Comparison of ENCODE assay signal across 8 cellular contexts in the genomic region with DNA sequence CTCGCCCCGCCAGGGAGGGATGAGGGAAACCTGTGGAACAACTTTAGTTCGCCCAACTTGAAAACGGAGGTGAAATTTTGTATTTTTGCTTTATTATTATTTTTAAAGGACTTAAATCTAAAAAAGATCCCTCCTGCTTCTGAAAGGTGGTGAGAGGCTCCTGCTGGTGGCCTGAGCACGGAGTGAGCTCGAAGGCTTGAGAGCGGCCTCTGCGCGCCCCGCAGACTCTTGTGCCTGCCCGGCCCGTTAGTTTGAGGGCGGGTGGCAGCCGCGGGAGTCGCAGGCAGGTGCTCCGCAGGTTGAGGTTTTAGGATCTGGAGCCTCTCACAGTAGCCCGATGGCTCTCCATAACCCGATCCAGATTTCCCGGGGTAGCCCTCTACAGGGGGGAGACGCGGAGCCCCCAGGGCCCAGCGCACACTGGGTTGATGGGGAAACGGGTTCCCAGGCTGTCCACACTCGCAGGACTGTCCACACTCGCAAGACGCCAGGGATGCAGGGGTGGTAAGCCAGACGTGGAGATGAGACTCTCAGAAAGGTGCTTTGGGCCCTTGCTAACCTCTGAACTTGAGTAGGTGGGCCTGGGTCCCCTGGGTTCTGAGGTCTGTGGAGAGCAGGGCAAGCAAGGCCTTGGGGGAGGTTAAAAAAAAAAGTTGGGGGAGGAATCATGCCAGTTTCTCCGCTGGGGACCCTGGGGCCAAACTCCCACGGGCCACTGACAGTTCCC. TPM values are rescaled to one million over a fixed set of nuclear protein-coding genes. Genes with fewer than 3 reads are reported as not detected.
DNase-seq lines count a peak whose midpoint lies in the region; ATAC-seq and TF ChIP-seq lines count a peak whose summit lies in the region.

No MANE protein-coding gene starts in this region.

- peak overlapping the region; percentile 85 for H2AFZ ChIP-seq in SK-N-SH (ENCODE audit: low read depth)

- peak overlapping the region; percentile 93 for H3K4me2 ChIP-seq in SK-N-SH

- H3K4me1 Mint-ChIP-seq in nephron, result peaks cover 22% of the 10 kb centered on the region

- no peak overlapping the region for H3K27ac Mint-ChIP-seq in nephron

- POLR2A ChIA-PET in SK-N-SH (lab: Yijun Ruan, JAX), result no interaction called here

- DNase-seq in GF-D8 (lab: John Stamatoyannopoulos, UW) (peak; percentile 15), SK-N-SH (peak; percentile 16), epithelial cell of prostate (ENCODE audit: low read depth, low spot score) (no peak), NCI-H82 treated with DMSO at 0.1 percent for 48 hours (lab: John Stamatoyannopoulos, UW; ENCODE audit: unreplicated experiment) (no peak), NCI-H510A treated with DMSO at 0.1 percent for 48 hours (lab: John Stamatoyannopoulos, UW) (no peak), NCI-H146 treated with DMSO at 0.1 percent for 48 hours (lab: John Stamatoyannopoulos, UW; ENCODE audit: unreplicated experiment) (no peak)

- CTCF ChIA-PET in SK-N-SH (lab: Yijun Ruan, JAX), result no interaction called here

- H3K27ac ChIP-seq in SK-N-SH (ENCODE audit: low read depth in 2 of 2, low read length in 1 of 2), result peak overlapping the region in 1 of 2 experiments; percentile 48; a peak in 2 of 4 replicates
- H3K27ac ChIP-seq in epithelial cell of prostate, result peak overlapping the region; percentile 53

- TF ChIP-seq CTCF in SK-N-SH (IDR thresholded peaks at IDR 0.05), result no peak
- no peak for TF ChIP-seq CTCF in nephron (IDR thresholded peaks at IDR 0.05; ENCODE audit: unreplicated experiment in 3 of 3)

- H3K36me3 Mint-ChIP-seq in nephron (ENCODE audit: low read depth), result no peaks in the 10 kb centered on the region

- peak overlapping the region; percentile 61 to 89; a peak in 3 of 4 replicates for H3K4me3 ChIP-seq in SK-N-SH (ENCODE audit: low read depth in 2 of 2, low read length in 1 of 2)

- H4K20me1 ChIP-seq in SK-N-SH (ENCODE audit: insufficient read depth), result no peaks in the 10 kb centered on the region

- H3K79me2 ChIP-seq in SK-N-SH (ENCODE audit: insufficient read depth), result peaks cover 46% of the 10 kb centered on the region

- peaks cover 7 to 25% of the 10 kb centered on the region in 2 experiments; a peak in 2 of 4 replicates for H3K4me1 ChIP-seq in SK-N-SH (ENCODE audit: control insufficient read depth in 1 of 2, insufficient read depth in 2 of 2, low read depth in 1 of 2, low read length in 1 of 2)

- no peak for TF ChIP-seq EP300 in SK-N-SH (IDR thresholded peaks at IDR 0.05; ENCODE audit: borderline replicate concordance in 1 of 2, low read depth in 1 of 2, low read length in 1 of 2)

- H3K9me2 ChIP-seq in SK-N-SH, result 0 out of 2 replicates have a peak, but pooled peaks cover 3% of the 10 kb centered on the region

- ATAC-seq in HG03354 (IDR thresholded peaks at IDR 0.05; ENCODE audit: poor library complexity, severe bottlenecking, unreplicated experiment), result no peak

- H3K9me3 Mint-ChIP-seq in nephron, result no peaks in the 10 kb centered on the region

- no peak for TF ChIP-seq RAD21 in SK-N-SH (IDR thresholded peaks at IDR 0.05; ENCODE audit: low read length)

- no peaks in the 10 kb centered on the region for H3K36me3 ChIP-seq in SK-N-SH (replicated peaks in 1 of 2; ENCODE audit: control insufficient read depth in 1 of 2, insufficient read depth in 2 of 2, low read length in 1 of 2)

- no peaks in the 10 kb centered on the region for H3K27me3 ChIP-seq in SK-N-SH (ENCODE audit: insufficient read depth)

- H3K27me3 Mint-ChIP-seq in nephron (ENCODE audit: low read depth), result peaks cover 90% of the 10 kb centered on the region

- H3K4me3 Mint-ChIP-seq in nephron, result peak overlapping the region; percentile 62 to 79 (median 76)

- H3K9ac ChIP-seq in SK-N-SH, result peak overlapping the region; percentile 78

- 24% methylated on average over 14 of the region's 30 CpGs for WGBS in SK-N-SH (ENCODE audit: low lambda C conversion rate)

- peaks cover 11% of the 10 kb centered on the region for H3F3A ChIP-seq in SK-N-SH (replicated peaks; ENCODE audit: insufficient read depth)

- H3K9me3 ChIP-seq in SK-N-SH, result no peaks in the 10 kb centered on the region

TF ChIP-seq in SK-N-SH, 30 proteins besides CTCF, POLR2A, EP300 and RAD21 (continues in another document):
- no peak for TF ChIP-seq RCOR1 (IDR thresholded peaks at IDR 0.05; ENCODE audit: low read length)
- TF ChIP-seq, protein P1, sequence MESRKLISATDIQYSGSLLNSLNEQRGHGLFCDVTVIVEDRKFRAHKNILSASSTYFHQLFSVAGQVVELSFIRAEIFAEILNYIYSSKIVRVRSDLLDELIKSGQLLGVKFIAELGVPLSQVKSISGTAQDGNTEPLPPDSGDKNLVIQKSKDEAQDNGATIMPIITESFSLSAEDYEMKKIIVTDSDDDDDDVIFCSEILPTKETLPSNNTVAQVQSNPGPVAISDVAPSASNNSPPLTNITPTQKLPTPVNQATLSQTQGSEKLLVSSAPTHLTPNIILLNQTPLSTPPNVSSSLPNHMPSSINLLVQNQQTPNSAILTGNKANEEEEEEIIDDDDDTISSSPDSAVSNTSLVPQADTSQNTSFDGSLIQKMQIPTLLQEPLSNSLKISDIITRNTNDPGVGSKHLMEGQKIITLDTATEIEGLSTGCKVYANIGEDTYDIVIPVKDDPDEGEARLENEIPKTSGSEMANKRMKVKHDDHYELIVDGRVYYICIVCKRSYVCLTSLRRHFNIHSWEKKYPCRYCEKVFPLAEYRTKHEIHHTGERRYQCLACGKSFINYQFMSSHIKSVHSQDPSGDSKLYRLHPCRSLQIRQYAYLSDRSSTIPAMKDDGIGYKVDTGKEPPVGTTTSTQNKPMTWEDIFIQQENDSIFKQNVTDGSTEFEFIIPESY (IDR thresholded peaks at IDR 0.05; ENCODE audit: borderline replicate concordance, low read depth), result no peak
- TF ChIP-seq, protein P2, sequence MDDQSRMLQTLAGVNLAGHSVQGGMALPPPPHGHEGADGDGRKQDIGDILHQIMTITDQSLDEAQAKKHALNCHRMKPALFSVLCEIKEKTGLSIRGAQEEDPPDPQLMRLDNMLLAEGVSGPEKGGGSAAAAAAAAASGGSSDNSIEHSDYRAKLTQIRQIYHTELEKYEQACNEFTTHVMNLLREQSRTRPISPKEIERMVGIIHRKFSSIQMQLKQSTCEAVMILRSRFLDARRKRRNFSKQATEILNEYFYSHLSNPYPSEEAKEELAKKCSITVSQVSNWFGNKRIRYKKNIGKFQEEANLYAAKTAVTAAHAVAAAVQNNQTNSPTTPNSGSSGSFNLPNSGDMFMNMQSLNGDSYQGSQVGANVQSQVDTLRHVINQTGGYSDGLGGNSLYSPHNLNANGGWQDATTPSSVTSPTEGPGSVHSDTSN (IDR thresholded peaks at IDR 0.05), result no peak
- no peak; the same call in 1 of the 2 replicates for TF ChIP-seq POLR2AphosphoS5 (IDR thresholded peaks at IDR 0.05; ENCODE audit: low read depth, low read length)
- no peak for TF ChIP-seq TCF12 (IDR thresholded peaks at IDR 0.05)
- no peak for TF ChIP-seq JUND (IDR thresholded peaks at IDR 0.05)
- TF ChIP-seq GATA2 (CRISPR knock-in tag; IDR thresholded peaks at IDR 0.05), result no peak
- TF ChIP-seq TAF1 (IDR thresholded peaks at IDR 0.05; ENCODE audit: borderline replicate concordance, low read depth, low read length), result no peak
- no peak for TF ChIP-seq RFX5 (IDR thresholded peaks at IDR 0.05; ENCODE audit: low read length)
- TF ChIP-seq ELF1 (IDR thresholded peaks at IDR 0.05), result no peak
- TF ChIP-seq MXI1 (IDR thresholded peaks at IDR 0.05; ENCODE audit: low read depth, low read length), result no peak
- TF ChIP-seq FOXJ3 (CRISPR knock-in tag; IDR thresholded peaks at IDR 0.05), result no peak
- TF ChIP-seq SIN3A (IDR thresholded peaks at IDR 0.05; ENCODE audit: borderline replicate concordance, low read depth, low read length), result no peak
- TF ChIP-seq GABPA (IDR thresholded peaks at IDR 0.05; ENCODE audit: low read depth), result no peak
- no peak for TF ChIP-seq MEF2A (IDR thresholded peaks at IDR 0.05; ENCODE audit: borderline replicate concordance, low read depth)
- TF ChIP-seq, protein P3, sequence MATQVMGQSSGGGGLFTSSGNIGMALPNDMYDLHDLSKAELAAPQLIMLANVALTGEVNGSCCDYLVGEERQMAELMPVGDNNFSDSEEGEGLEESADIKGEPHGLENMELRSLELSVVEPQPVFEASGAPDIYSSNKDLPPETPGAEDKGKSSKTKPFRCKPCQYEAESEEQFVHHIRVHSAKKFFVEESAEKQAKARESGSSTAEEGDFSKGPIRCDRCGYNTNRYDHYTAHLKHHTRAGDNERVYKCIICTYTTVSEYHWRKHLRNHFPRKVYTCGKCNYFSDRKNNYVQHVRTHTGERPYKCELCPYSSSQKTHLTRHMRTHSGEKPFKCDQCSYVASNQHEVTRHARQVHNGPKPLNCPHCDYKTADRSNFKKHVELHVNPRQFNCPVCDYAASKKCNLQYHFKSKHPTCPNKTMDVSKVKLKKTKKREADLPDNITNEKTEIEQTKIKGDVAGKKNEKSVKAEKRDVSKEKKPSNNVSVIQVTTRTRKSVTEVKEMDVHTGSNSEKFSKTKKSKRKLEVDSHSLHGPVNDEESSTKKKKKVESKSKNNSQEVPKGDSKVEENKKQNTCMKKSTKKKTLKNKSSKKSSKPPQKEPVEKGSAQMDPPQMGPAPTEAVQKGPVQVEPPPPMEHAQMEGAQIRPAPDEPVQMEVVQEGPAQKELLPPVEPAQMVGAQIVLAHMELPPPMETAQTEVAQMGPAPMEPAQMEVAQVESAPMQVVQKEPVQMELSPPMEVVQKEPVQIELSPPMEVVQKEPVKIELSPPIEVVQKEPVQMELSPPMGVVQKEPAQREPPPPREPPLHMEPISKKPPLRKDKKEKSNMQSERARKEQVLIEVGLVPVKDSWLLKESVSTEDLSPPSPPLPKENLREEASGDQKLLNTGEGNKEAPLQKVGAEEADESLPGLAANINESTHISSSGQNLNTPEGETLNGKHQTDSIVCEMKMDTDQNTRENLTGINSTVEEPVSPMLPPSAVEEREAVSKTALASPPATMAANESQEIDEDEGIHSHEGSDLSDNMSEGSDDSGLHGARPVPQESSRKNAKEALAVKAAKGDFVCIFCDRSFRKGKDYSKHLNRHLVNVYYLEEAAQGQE (IDR thresholded peaks at IDR 0.05; ENCODE audit: low read depth, low read length), result no peak
- TF ChIP-seq FOSL2 (IDR thresholded peaks at IDR 0.05; ENCODE audit: borderline replicate concordance, low read depth), result no peak
- TF ChIP-seq, protein P4, sequence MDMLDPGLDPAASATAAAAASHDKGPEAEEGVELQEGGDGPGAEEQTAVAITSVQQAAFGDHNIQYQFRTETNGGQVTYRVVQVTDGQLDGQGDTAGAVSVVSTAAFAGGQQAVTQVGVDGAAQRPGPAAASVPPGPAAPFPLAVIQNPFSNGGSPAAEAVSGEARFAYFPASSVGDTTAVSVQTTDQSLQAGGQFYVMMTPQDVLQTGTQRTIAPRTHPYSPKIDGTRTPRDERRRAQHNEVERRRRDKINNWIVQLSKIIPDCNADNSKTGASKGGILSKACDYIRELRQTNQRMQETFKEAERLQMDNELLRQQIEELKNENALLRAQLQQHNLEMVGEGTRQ (IDR thresholded peaks at IDR 0.05; ENCODE audit: borderline replicate concordance, low read depth, low read length), result no peak

RNA-seq across cellular contexts. Expression of a gene that starts 46.3 kb away (rescaled TPM):
- 10.9 and 16.6 TPM in 2 replicates for polyA plus RNA-seq in SK-N-SH (2012; rRNA removed)
- polyA plus RNA-seq in SK-N-SH (2012; cell fraction: cytosol; rRNA removed), result 10.2 and 11.3 TPM in 2 replicates
- 15.3 and 20.3 TPM in 2 replicates for polyA plus RNA-seq in SK-N-SH (2012; cell fraction: nucleus; rRNA removed)

Comparison
In these comparisons a context has a peak if more than half of its experiments do, and no peak if none do; other contexts are left out.
1. DNase-seq: peak in GF-D8 (single experiment) and SK-N-SH (single experiment); none in epithelial cell of prostate (single experiment), NCI-H82 treated with DMSO at 0.1 percent for 48 hours (single experiment), NCI-H510A treated with DMSO at 0.1 percent for 48 hours (single experiment) and NCI-H146 treated with DMSO at 0.1 percent for 48 hours (single experiment).